In genomic region chr16:56611281-56611833, GRCh38 we compare ENCODE assay signal across 9 cellular contexts. TPM values are rescaled to one million over a fixed set of nuclear protein-coding genes. Genes with fewer than 3 reads are reported as not detected.
DNase-seq lines count a peak whose midpoint lies in the region; ATAC-seq and TF ChIP-seq lines count a peak whose summit lies in the region.
"Had no signal": no experiment of that assay in that cellular context is flagged by ENCODE, and none has a peak within 500 bp of the region (broad histone marks: within the 10 kb centered on the region; RNA-seq: fewer than 3 reads in every experiment).

No MANE protein-coding gene starts in this region.

- peak overlapping the region; percentile 86 for H3K27ac Mint-ChIP-seq in activated naive CD8-positive, alpha-beta T cell treated with anti-CD3 and anti-CD28 coated beads, Interleukin-2, amount 10 ng/mL, durations not matched to agents 7 days and 5 days

- intact Hi-C loops in right cardiac atrium (cut with DNase I) = no loop called here
- intact Hi-C loops in spleen (cut with DNase I; ENCODE audit: low total_unique reads) = no loop called here

- TF ChIP-seq POLR2A in spleen (IDR thresholded peaks at IDR 0.05) = no peak

- H3K4me1 ChIP-seq in right cardiac atrium (ENCODE audit: control insufficient read depth, insufficient read depth, low read length) (peaks cover 11% of the 10 kb centered on the region), spleen (peaks cover 24 to 56% (median 45%) of the 10 kb centered on the region in 6 donors)

- peak overlapping the region; percentile 13 for H3K4me3 Mint-ChIP-seq in activated naive CD8-positive, alpha-beta T cell treated with anti-CD3 and anti-CD28 coated beads, Interleukin-2, amount 10 ng/mL, durations not matched to agents 7 days and 5 days

- DNase-seq in H4 (ENCODE audit: low spot score) (peak; percentile 25), right cardiac atrium (peak; percentile 82 to 90 (median 83)), spleen (peak; percentile 55), amniotic stem cell (lab: John Stamatoyannopoulos, UW) (no peak)
- no peak for DNase-seq in activated naive CD8-positive, alpha-beta T cell treated with anti-CD3 and anti-CD28 coated beads, Interleukin-2, amount 10 ng/mL, durations not matched to agents 7 days and 5 days

- POLR2A ChIA-PET in activated naive CD8-positive, alpha-beta T cell treated with anti-CD3 and anti-CD28 coated beads, Interleukin-2, amount 10 ng/mL, durations not matched to agents 7 days and 5 days (lab: Charles Lee) = interaction anchor here (0.7 to 1.1 kb wide), 2 partner anchors 14 to 71 kb away, joined by 3 to 5 read pairs (median 3); partner anchors contain the start of genes MT1E and MT1X

- no peak overlapping the region for H3K4me3 ChIP-seq in right cardiac atrium (ENCODE audit: low read length)
- no peak overlapping the region for H3K4me3 ChIP-seq in spleen

- peak overlapping the region; percentile 94 for H3K27ac ChIP-seq in right cardiac atrium (ENCODE audit: low read length)
- H3K27ac ChIP-seq in spleen = peak overlapping the region in 7 of 8 donors; percentile 84 to 96 (median 89)

- H3K9me3 ChIP-seq in right cardiac atrium (ENCODE audit: control insufficient read depth, low read length) = no peaks in the 10 kb centered on the region
- no peaks in the 10 kb centered on the region for H3K9me3 ChIP-seq in spleen

- 42% methylated on average over 2 of the region's 2 CpGs for WGBS in right cardiac atrium
- WGBS in spleen, 5 donors = 66 to 78% (median 74%) methylated on average over 2 of the region's 2 CpGs

- H3K36me3 Mint-ChIP-seq in activated naive CD8-positive, alpha-beta T cell treated with anti-CD3 and anti-CD28 coated beads, Interleukin-2, amount 10 ng/mL, durations not matched to agents 7 days and 5 days = no peaks in the 10 kb centered on the region

- H3K9me3 Mint-ChIP-seq in activated naive CD8-positive, alpha-beta T cell treated with anti-CD3 and anti-CD28 coated beads, Interleukin-2, amount 10 ng/mL, durations not matched to agents 7 days and 5 days = no peaks in the 10 kb centered on the region

- ATAC-seq in activated naive CD8-positive, alpha-beta T cell treated with anti-CD3 and anti-CD28 coated beads, Interleukin-2, amount 10 ng/mL, durations not matched to agents 7 days and 5 days (ENCODE audit: low read depth) = no peak
- ATAC-seq in right cardiac atrium (peak; percentile 43 to 64), HG02610 (IDR thresholded peaks at IDR 0.05; ENCODE audit: unreplicated experiment) (no peak), HG02970 (IDR thresholded peaks at IDR 0.05; ENCODE audit: low FRiP score, unreplicated experiment) (no peak), HG03175 (IDR thresholded peaks at IDR 0.05; ENCODE audit: unreplicated experiment) (no peak)

- H3K36me3 ChIP-seq in spleen = no peaks in the 10 kb centered on the region

- peaks cover 43% of the 10 kb centered on the region for H3K4me1 Mint-ChIP-seq in activated naive CD8-positive, alpha-beta T cell treated with anti-CD3 and anti-CD28 coated beads, Interleukin-2, amount 10 ng/mL, durations not matched to agents 7 days and 5 days

- H3K27me3 ChIP-seq in right cardiac atrium (ENCODE audit: control insufficient read depth, insufficient read depth) (no peaks in the 10 kb centered on the region), spleen (replicated peaks in 1 of 7) (peaks cover 0 to 2% (median 0%) of the 10 kb centered on the region in 7 donors)

- no peak for TF ChIP-seq CTCF in spleen (IDR thresholded peaks at IDR 0.05 in 8 of 11, conservative IDR thresholded peaks at IDR 0.05 in 3 of 11)

- H3K27me3 Mint-ChIP-seq in activated naive CD8-positive, alpha-beta T cell treated with anti-CD3 and anti-CD28 coated beads, Interleukin-2, amount 10 ng/mL, durations not matched to agents 7 days and 5 days = no peaks in the 10 kb centered on the region

RNA-seq across cellular contexts. Expression of gene MT2A, which starts 3.0 kb away (rescaled TPM):
- total RNA-seq in H4 (2014; rRNA removed; shearing (Covaris generic)) = 98.0 and 122 TPM in 2 replicates
- total RNA-seq in activated naive CD8-positive, alpha-beta T cell treated with anti-CD3 and anti-CD28 coated beads, Interleukin-2, amount 10 ng/mL, durations not matched to agents 7 days and 5 days = 100 to 1,000 TPM; 115 to 135 TPM
- total RNA-seq in right cardiac atrium = 100 to 1,000 TPM in 1 of 4 donors, 10 to 100 TPM in 3; 55.6 to 154 (median 83.4) TPM
- polyA plus RNA-seq in right cardiac atrium = 140 TPM
- 10 to 100 TPM; 25.3 to 96.9 (median 43.8) TPM for total RNA-seq in spleen
- polyA plus RNA-seq in spleen = 100 to 1,000 TPM in 2 of 3 donors, 10 to 100 TPM in 1; 73.3 to 176 (median 112) TPM
- polyA plus RNA-seq: neural cell had no signal

RNA-seq across cellular contexts. Expression of gene MT1E, which starts 14.2 kb away (rescaled TPM):
- not detected in 2 replicates for total RNA-seq in H4 (2014; rRNA removed; shearing (Covaris generic))
- total RNA-seq in activated naive CD8-positive, alpha-beta T cell treated with anti-CD3 and anti-CD28 coated beads, Interleukin-2, amount 10 ng/mL, durations not matched to agents 7 days and 5 days = 10 to 100 TPM; 32.6 to 36.4 TPM
- total RNA-seq in right cardiac atrium = 10 to 100 TPM; 58.7 to 88.4 (median 68.4) TPM
- polyA plus RNA-seq in right cardiac atrium = 129 TPM
- total RNA-seq in spleen = 10 to 100 TPM in 6 of 7 donors, 1 to 10 TPM in 1; 2.5 to 49.6 (median 19.7) TPM
- polyA plus RNA-seq in spleen = 10 to 100 TPM; 21.0 to 34.0 (median 33.0) TPM
- polyA plus RNA-seq: neural cell had no signal

RNA-seq across cellular contexts. Expression of gene MT1M, which starts 21.1 kb away (rescaled TPM):
- not detected in 2 replicates for total RNA-seq in H4 (2014; rRNA removed; shearing (Covaris generic))
- total RNA-seq in activated naive CD8-positive, alpha-beta T cell treated with anti-CD3 and anti-CD28 coated beads, Interleukin-2, amount 10 ng/mL, durations not matched to agents 7 days and 5 days = not detected
- total RNA-seq in right cardiac atrium (10 to 100 TPM in 1 of 4 donors, 1 to 10 TPM in 3; 3.0 to 26.7 (median 6.6) TPM), spleen (1 to 10 TPM in 6 of 7 donors, under 1 TPM in 1; 0.44 to 6.1 (median 3.5) TPM)
- polyA plus RNA-seq in right cardiac atrium (18.0 TPM), spleen (10 to 100 TPM in 1 of 3 donors, 1 to 10 TPM in 1, under 1 TPM in 1; 0.93 to 11.8 (median 7.6) TPM)
- polyA plus RNA-seq: neural cell had no signal

RNA-seq across cellular contexts. Expression of gene MT3, which starts 22.0 kb away (rescaled TPM):
- not detected in 2 replicates for total RNA-seq in H4 (2014; rRNA removed; shearing (Covaris generic))
- total RNA-seq in activated naive CD8-positive, alpha-beta T cell treated with anti-CD3 and anti-CD28 coated beads, Interleukin-2, amount 10 ng/mL, durations not matched to agents 7 days and 5 days = 10 to 100 TPM; 15.5 to 16.3 TPM
- total RNA-seq in right cardiac atrium (1 to 10 TPM; 2.0 to 6.1 (median 3.3) TPM), spleen (under 1 TPM in 1 of 7 donors, not detected in 6; 0.77 TPM)
- polyA plus RNA-seq in right cardiac atrium (24.7 TPM), spleen (10 to 100 TPM in 1 of 3 donors, 1 to 10 TPM in 1, not detected in 1; 1.5 to 11.5 TPM)

RNA-seq across cellular contexts. Expression of gene MT1A, which starts 27.1 kb away (rescaled TPM):
- not detected in 2 replicates for total RNA-seq in H4 (2014; rRNA removed; shearing (Covaris generic))
- total RNA-seq in activated naive CD8-positive, alpha-beta T cell treated with anti-CD3 and anti-CD28 coated beads, Interleukin-2, amount 10 ng/mL, durations not matched to agents 7 days and 5 days = not detected
- total RNA-seq in right cardiac atrium (10 to 100 TPM in 1 of 4 donors, 1 to 10 TPM in 3; 1.6 to 27.5 (median 6.0) TPM), spleen (10 to 100 TPM in 1 of 7 donors, 1 to 10 TPM in 2, not detected in 4; 1.5 to 27.3 (median 1.5) TPM)
- polyA plus RNA-seq in right cardiac atrium (73.4 TPM), spleen (10 to 100 TPM in 1 of 3 donors, 1 to 10 TPM in 2; 1.1 to 14.2 (median 8.5) TPM)
- polyA plus RNA-seq: neural cell had no signal

Comparison
In these comparisons a context has a peak if more than half of its experiments do, and no peak if none do; other contexts are left out.
1. DNase-seq: peak in H4 (single experiment), right cardiac atrium (3 of 3) and spleen (single experiment); none in activated naive CD8-positive, alpha-beta T cell treated with anti-CD3 and anti-CD28 coated beads, Interleukin-2, amount 10 ng/mL, durations not matched to agents 7 days and 5 days (single experiment) and amniotic stem cell (single experiment).
2. ATAC-seq: peak in right cardiac atrium (2 of 2); none in activated naive CD8-positive, alpha-beta T cell treated with anti-CD3 and anti-CD28 coated beads, Interleukin-2, amount 10 ng/mL, durations not matched to agents 7 days and 5 days (single experiment), HG02610 (single experiment), HG02970 (single experiment) and HG03175 (single experiment).